29 cellular contexts compared by ENCODE assay signal in the genomic region with DNA sequence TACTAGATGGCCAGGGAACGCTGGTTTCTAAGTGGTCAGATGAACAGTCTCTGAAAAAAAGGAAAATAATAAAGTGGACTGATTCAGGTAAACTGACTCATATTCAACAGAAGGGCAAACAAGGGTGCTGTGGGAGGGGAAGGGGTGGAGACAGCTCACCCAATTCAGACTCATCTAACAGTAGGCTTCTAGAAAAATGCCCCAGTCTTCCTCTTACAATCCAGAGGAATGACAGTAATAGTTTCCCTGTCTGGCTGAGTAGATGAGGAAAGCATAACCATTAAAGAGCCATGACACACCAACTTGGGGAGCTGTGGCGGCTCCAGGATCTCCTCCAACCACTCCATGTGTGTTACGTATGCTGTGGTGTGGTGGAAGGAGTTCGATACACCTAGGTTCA.
"Had no signal": no experiment of that assay in that cellular context is flagged by ENCODE, and none has a peak within 500 bp of the region (broad histone marks: within the 10 kb centered on the region; RNA-seq: fewer than 3 reads in every experiment).

No MANE protein-coding gene starts in this region.

- H2AFZ ChIP-seq: parathyroid adenoma had no signal

- H3K4me1 Mint-ChIP-seq: mesothelial cell of epicardium; neural crest cell; stimulated activated naive CD8-positive, alpha-beta T cell treated with anti-CD3 and anti-CD28 coated beads, Interleukin-15, amount 100 ng/mL, for 72 hours had no signal

- H3K36me3 ChIP-seq: colonic mucosa, esophagus squamous epithelium, neutrophil, right lobe of liver, suprapubic skin, transverse colon, upper lobe of right lung, uterus had no signal

- H3K27ac Mint-ChIP-seq: dendritic cell treated with granulocyte-macrophage colony-stimulating factor and Interleukin-4, amounts not matched to agents 40 ng/mL and 50 ng/mL, for 4 days; mesothelial cell of epicardium; naive B cell; natural killer cell treated with Interleukin-12 subunit alpha and Interleukin-12 subunit beta and Interleukin-15 and Interleukin-18, amount 100 ng/mL, for 72 hours; progenitor cell of endocrine pancreas; stimulated activated naive CD8-positive, alpha-beta T cell treated with anti-CD3 and anti-CD28 coated beads, Interleukin-15, amount 100 ng/mL, for 72 hours had no signal

- H3K27me3 Mint-ChIP-seq: progenitor cell of endocrine pancreas had no signal

- ATAC-seq: left lobe of liver; mucosa of descending colon; natural killer cell treated with Interleukin-12 subunit alpha and Interleukin-12 subunit beta and Interleukin-15 and Interleukin-18, amount 100 ng/mL, for 72 hours; right lobe of liver; stimulated activated naive CD8-positive, alpha-beta T cell treated with anti-CD3 and anti-CD28 coated beads, Interleukin-15, amount 100 ng/mL, for 72 hours; upper lobe of right lung had no signal

- H3K9me3 ChIP-seq: colonic mucosa, esophagus squamous epithelium, mucosa of descending colon, neutrophil, right lobe of liver, suprapubic skin, transverse colon, upper lobe of right lung, uterus had no signal

- H3K27me3 ChIP-seq: colonic mucosa, right lobe of liver, suprapubic skin, transverse colon, upper lobe of right lung, uterus had no signal

- H3K79me2 ChIP-seq: parathyroid adenoma had no signal

- H3K4me3 Mint-ChIP-seq: dendritic cell treated with granulocyte-macrophage colony-stimulating factor and Interleukin-4, amounts not matched to agents 40 ng/mL and 50 ng/mL, for 4 days; mesothelial cell of epicardium; naive B cell; natural killer cell treated with Interleukin-12 subunit alpha and Interleukin-12 subunit beta and Interleukin-15 and Interleukin-18, amount 100 ng/mL, for 72 hours; neural crest cell; stimulated activated naive CD8-positive, alpha-beta T cell treated with anti-CD3 and anti-CD28 coated beads, Interleukin-15, amount 100 ng/mL, for 72 hours had no signal

- FAIRE-seq: endothelial cell of umbilical vein, frontal cortex, keratinocyte, small intestine had no signal

- H3K4me1 ChIP-seq: colonic mucosa, right lobe of liver, suprapubic skin, transverse colon, upper lobe of right lung, uterus had no signal

- H3K9me3 Mint-ChIP-seq: dendritic cell treated with granulocyte-macrophage colony-stimulating factor and Interleukin-4, amounts not matched to agents 40 ng/mL and 50 ng/mL, for 4 days; mesothelial cell of epicardium; naive B cell; natural killer cell treated with Interleukin-12 subunit alpha and Interleukin-12 subunit beta and Interleukin-15 and Interleukin-18, amount 100 ng/mL, for 72 hours; neural crest cell; stimulated activated naive CD8-positive, alpha-beta T cell treated with anti-CD3 and anti-CD28 coated beads, Interleukin-15, amount 100 ng/mL, for 72 hours had no signal

- H3K9ac ChIP-seq: parathyroid adenoma had no signal

- DNase-seq: colonic mucosa; effector memory CD4-positive, alpha-beta T cell; erythroblast; esophagus squamous epithelium; mesenchymal stem cell; mucosa of descending colon; naive B cell; right lobe of liver; small intestine; stimulated activated CD4-positive, alpha-beta T cell treated with anti-CD3 and anti-CD28 coated beads, Interleukin-15, amount 100 ng/mL, for 24 hours; stimulated activated CD4-positive, alpha-beta T cell treated with anti-CD3 and anti-CD28 coated beads, Interleukin-2, amount 100 ng/mL, for 48 hours; stimulated activated naive CD4-positive, alpha-beta T cell; stimulated activated naive CD8-positive, alpha-beta T cell treated with anti-CD3 and anti-CD28 coated beads, Interleukin-15, amount 100 ng/mL, for 72 hours; transverse colon; upper lobe of right lung; uterus had no signal

- H3K36me3 Mint-ChIP-seq: mesothelial cell of epicardium; naive B cell; natural killer cell treated with Interleukin-12 subunit alpha and Interleukin-12 subunit beta and Interleukin-15 and Interleukin-18, amount 100 ng/mL, for 72 hours had no signal

- H3K27ac ChIP-seq: colonic mucosa, esophagus squamous epithelium, neutrophil, parathyroid adenoma, right lobe of liver, suprapubic skin, transverse colon, upper lobe of right lung, uterus had no signal

- H3K4me3 ChIP-seq: colonic mucosa, esophagus squamous epithelium, lung, mucosa of descending colon, right lobe of liver, suprapubic skin, transverse colon, upper lobe of right lung, uterus had no signal
